In genomic region chr12:62776997-62777396, GRCh38 we compare ENCODE assay signal across 2 cellular contexts.
TF ChIP-seq lines count a peak whose summit lies in the region.

No MANE protein-coding gene starts in this region.

TF ChIP-seq in liver, 16 proteins besides CTCF, POLR2A, EP300 and RAD21 (continued from another document):
- peak; percentile 80 for TF ChIP-seq REST (IDR thresholded peaks at IDR 0.05)
- TF ChIP-seq YY1 (IDR thresholded peaks at IDR 0.05): peak; percentile 93
- TF ChIP-seq MAX (IDR thresholded peaks at IDR 0.05): peak; percentile 69
- peak; percentile 70 for TF ChIP-seq FOXA2 (IDR thresholded peaks at IDR 0.05)
- peak; percentile 72 for TF ChIP-seq FOXA1 (IDR thresholded peaks at IDR 0.05)
- TF ChIP-seq SP1 (IDR thresholded peaks at IDR 0.05): peak; percentile 81
- TF ChIP-seq JUND (IDR thresholded peaks at IDR 0.05): peak in 1 of 2 donors; percentile 64
- no peak for TF ChIP-seq NR2F2 (IDR thresholded peaks at IDR 0.05)
- no peak for TF ChIP-seq TAF1 (conservative IDR thresholded peaks at IDR 0.05)
- no peak for TF ChIP-seq ZBTB33 (IDR thresholded peaks at IDR 0.05)
- peak; percentile 42 for TF ChIP-seq HNF4G (IDR thresholded peaks at IDR 0.05)
- TF ChIP-seq ATF3 (IDR thresholded peaks at IDR 0.05): no peak
- peak; percentile 59 to 79 for TF ChIP-seq RXRA (IDR thresholded peaks at IDR 0.05)

TF ChIP-seq in HepG2, 621 proteins besides CTCF, POLR2A, EP300 and RAD21 (continued from another document):
- TF ChIP-seq CENPX (CRISPR knock-in tag; IDR thresholded peaks at IDR 0.05) (no peak), TSC22D2 (CRISPR knock-in tag; IDR thresholded peaks at IDR 0.05; ENCODE audit: borderline replicate concordance) (no peak), ZNF639 (CRISPR knock-in tag; conservative IDR thresholded peaks at IDR 0.05) (no peak), TBL1XR1 (IDR thresholded peaks at IDR 0.05; ENCODE audit: borderline replicate concordance, low read length, partially characterized antibody) (no peak), CCDC6 (CRISPR knock-in tag; IDR thresholded peaks at IDR 0.05) (no peak), ARNT2 (CRISPR knock-in tag; IDR thresholded peaks at IDR 0.05; ENCODE audit: low read depth) (no peak), SUZ12 (IDR thresholded peaks at IDR 0.05; ENCODE audit: low read depth, low read length) (no peak), TEAD3 (CRISPR knock-in tag; optimal IDR thresholded peaks at IDR 0.05; ENCODE audit: borderline replicate concordance) (no peak)
